1 cellular context compared by ENCODE assay signal in the genomic region with DNA sequence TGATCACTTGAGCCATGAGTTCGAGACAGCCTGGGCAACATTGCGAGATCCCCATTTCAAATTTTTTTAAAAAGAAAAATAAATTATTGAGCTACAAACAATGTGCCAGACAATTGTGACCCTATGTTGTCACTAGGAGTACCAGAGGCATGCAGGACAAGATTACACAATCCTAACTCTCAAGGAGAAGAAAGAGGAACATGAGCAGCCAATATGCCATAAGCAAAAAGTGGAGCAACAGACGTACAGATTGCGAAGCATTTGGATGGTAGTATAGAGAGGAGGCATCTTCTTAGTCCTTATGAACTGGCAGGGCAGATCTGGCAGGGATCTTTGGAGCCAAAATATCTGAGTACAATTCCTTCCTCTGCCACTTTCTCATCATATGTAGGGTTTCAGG.
TF ChIP-seq lines count a peak whose summit lies in the region.

No MANE protein-coding gene starts in this region.

TF ChIP-seq in GM12878, 131 proteins besides CTCF, POLR2A, EP300 and RAD21:
- TF ChIP-seq, protein P1, sequence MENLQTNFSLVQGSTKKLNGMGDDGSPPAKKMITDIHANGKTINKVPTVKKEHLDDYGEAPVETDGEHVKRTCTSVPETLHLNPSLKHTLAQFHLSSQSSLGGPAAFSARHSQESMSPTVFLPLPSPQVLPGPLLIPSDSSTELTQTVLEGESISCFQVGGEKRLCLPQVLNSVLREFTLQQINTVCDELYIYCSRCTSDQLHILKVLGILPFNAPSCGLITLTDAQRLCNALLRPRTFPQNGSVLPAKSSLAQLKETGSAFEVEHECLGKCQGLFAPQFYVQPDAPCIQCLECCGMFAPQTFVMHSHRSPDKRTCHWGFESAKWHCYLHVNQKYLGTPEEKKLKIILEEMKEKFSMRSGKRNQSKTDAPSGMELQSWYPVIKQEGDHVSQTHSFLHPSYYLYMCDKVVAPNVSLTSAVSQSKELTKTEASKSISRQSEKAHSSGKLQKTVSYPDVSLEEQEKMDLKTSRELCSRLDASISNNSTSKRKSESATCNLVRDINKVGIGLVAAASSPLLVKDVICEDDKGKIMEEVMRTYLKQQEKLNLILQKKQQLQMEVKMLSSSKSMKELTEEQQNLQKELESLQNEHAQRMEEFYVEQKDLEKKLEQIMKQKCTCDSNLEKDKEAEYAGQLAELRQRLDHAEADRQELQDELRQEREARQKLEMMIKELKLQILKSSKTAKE (IDR thresholded peaks at IDR 0.05; ENCODE audit: low read depth, poor library complexity, severe bottlenecking): no peak
- no peak for TF ChIP-seq NRF1 (conservative IDR thresholded peaks at IDR 0.05; ENCODE audit: low read depth, low read length)
- no peak for TF ChIP-seq ZNF384 (IDR thresholded peaks at IDR 0.05; ENCODE audit: borderline replicate concordance, low read depth, low read length)
- TF ChIP-seq, protein P2, sequence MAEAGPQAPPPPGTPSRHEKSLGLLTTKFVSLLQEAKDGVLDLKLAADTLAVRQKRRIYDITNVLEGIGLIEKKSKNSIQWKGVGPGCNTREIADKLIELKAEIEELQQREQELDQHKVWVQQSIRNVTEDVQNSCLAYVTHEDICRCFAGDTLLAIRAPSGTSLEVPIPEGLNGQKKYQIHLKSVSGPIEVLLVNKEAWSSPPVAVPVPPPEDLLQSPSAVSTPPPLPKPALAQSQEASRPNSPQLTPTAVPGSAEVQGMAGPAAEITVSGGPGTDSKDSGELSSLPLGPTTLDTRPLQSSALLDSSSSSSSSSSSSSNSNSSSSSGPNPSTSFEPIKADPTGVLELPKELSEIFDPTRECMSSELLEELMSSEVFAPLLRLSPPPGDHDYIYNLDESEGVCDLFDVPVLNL (IDR thresholded peaks at IDR 0.05; ENCODE audit: low read depth, low read length): no peak
- TF ChIP-seq CREB1 (IDR thresholded peaks at IDR 0.05; ENCODE audit: low read depth): no peak
- TF ChIP-seq EED (IDR thresholded peaks at IDR 0.05; ENCODE audit: low read depth): no peak
- no peak for TF ChIP-seq EZH2 (IDR thresholded peaks at IDR 0.05; ENCODE audit: borderline replicate concordance, control insufficient read depth, low read depth, low read length)
- no peak for TF ChIP-seq FOXK2 (IDR thresholded peaks at IDR 0.05)
- no peak for TF ChIP-seq STAT1 (conservative IDR thresholded peaks at IDR 0.05)
- no peak for TF ChIP-seq CUX1 (IDR thresholded peaks at IDR 0.05; ENCODE audit: insufficient replicate concordance, low read depth, low read length)
- no peak for TF ChIP-seq KLF5 (IDR thresholded peaks at IDR 0.05; ENCODE audit: partially characterized antibody)
- no peak for TF ChIP-seq CREM (IDR thresholded peaks at IDR 0.05; ENCODE audit: low read depth)
- no peak for TF ChIP-seq HDGF (IDR thresholded peaks at IDR 0.05)
- TF ChIP-seq, protein P3, sequence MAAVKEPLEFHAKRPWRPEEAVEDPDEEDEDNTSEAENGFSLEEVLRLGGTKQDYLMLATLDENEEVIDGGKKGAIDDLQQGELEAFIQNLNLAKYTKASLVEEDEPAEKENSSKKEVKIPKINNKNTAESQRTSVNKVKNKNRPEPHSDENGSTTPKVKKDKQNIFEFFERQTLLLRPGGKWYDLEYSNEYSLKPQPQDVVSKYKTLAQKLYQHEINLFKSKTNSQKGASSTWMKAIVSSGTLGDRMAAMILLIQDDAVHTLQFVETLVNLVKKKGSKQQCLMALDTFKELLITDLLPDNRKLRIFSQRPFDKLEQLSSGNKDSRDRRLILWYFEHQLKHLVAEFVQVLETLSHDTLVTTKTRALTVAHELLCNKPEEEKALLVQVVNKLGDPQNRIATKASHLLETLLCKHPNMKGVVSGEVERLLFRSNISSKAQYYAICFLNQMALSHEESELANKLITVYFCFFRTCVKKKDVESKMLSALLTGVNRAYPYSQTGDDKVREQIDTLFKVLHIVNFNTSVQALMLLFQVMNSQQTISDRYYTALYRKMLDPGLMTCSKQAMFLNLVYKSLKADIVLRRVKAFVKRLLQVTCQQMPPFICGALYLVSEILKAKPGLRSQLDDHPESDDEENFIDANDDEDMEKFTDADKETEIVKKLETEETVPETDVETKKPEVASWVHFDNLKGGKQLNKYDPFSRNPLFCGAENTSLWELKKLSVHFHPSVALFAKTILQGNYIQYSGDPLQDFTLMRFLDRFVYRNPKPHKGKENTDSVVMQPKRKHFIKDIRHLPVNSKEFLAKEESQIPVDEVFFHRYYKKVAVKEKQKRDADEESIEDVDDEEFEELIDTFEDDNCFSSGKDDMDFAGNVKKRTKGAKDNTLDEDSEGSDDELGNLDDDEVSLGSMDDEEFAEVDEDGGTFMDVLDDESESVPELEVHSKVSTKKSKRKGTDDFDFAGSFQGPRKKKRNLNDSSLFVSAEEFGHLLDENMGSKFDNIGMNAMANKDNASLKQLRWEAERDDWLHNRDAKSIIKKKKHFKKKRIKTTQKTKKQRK (IDR thresholded peaks at IDR 0.05; ENCODE audit: low read depth, low read length): no peak
- TF ChIP-seq JUNB (IDR thresholded peaks at IDR 0.05): no peak
- TF ChIP-seq RELA (IDR thresholded peaks at IDR 0.05; ENCODE audit: borderline replicate concordance, partially characterized antibody): no peak
- no peak for TF ChIP-seq ELK1 (IDR thresholded peaks at IDR 0.05; ENCODE audit: low read depth, low read length)
- TF ChIP-seq TCF7 (IDR thresholded peaks at IDR 0.05; ENCODE audit: borderline replicate concordance): no peak
